Comparison of ENCODE assay signal across 1 cellular context in the genomic region with DNA sequence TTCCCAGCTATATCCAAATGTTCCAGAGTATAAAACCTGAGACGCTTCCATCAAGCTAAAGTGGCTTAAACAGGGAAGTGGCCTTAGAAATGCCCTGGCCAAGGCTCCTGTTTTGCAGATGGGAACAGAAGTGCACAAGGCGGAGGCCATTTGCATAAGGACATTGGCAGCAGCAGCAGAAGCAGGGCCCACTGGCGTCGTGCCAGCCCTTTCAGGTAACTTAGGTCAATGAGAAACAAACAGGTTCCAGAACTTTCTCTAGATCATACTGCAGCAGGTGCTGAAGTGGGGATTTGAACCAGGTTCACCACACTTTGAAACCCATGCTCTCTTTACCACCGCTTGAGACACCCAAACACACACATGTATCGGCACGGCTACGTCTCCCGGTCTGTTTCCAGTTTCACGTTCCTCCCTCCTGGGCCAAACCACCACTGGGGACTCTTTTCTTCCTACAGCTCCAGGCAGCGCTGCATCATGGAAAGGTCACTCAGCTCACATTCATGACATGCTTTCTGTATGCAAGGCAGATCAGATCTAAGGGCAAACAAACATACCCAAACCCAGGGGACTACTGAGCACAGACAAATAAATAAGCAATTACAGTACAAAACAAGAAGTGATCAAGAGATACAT.
TF ChIP-seq lines count a peak whose summit lies in the region.

No MANE protein-coding gene starts in this region.

TF ChIP-seq in HepG2, 621 proteins besides CTCF, POLR2A, EP300 and RAD21:
- TF ChIP-seq ZNF788 (CRISPR knock-in tag; IDR thresholded peaks at IDR 0.05; ENCODE audit: borderline replicate concordance) (0 out of 2 replicates have a peak, but pooled peaks have one; percentile 3), ZNF446 (CRISPR knock-in tag; IDR thresholded peaks at IDR 0.05) (no peak), ZKSCAN8 (CRISPR knock-in tag; IDR thresholded peaks at IDR 0.05; ENCODE audit: borderline replicate concordance) (no peak), GATAD2A (CRISPR knock-in tag; IDR thresholded peaks at IDR 0.05) (no peak), TBX3 (IDR thresholded peaks at IDR 0.05; ENCODE audit: borderline replicate concordance) (no peak), NAIF1 (CRISPR knock-in tag; IDR thresholded peaks at IDR 0.05; ENCODE audit: borderline replicate concordance) (no peak), ZNF780A (CRISPR knock-in tag; IDR thresholded peaks at IDR 0.05) (no peak), HDAC1 (CRISPR knock-in tag; IDR thresholded peaks at IDR 0.05) (no peak), YY1 (IDR thresholded peaks at IDR 0.05; ENCODE audit: insufficient read depth, insufficient replicate concordance, low read depth, low read length) (no peak), TBX2 (CRISPR knock-in tag; IDR thresholded peaks at IDR 0.05; ENCODE audit: borderline replicate concordance) (peak; percentile 41; the same call in 1 of the 2 replicates)
